25 cellular contexts compared by ENCODE assay signal in genomic region chr14:101347893-101348777, GRCh38.
"Had no signal": no experiment of that assay in that cellular context is flagged by ENCODE, and none has a peak within 500 bp of the region (broad histone marks: within the 10 kb centered on the region; RNA-seq: fewer than 3 reads in every experiment).

No MANE protein-coding gene starts in this region.

- H3K27ac ChIP-seq: SK-N-MC, VCaP had no signal

- H3K27ac Mint-ChIP-seq: activated CD4-positive, alpha-beta memory T cell treated with anti-CD3 and anti-CD28 coated beads, Interleukin-2, amount 10 ng/mL, durations not matched to agents 7 days and 5 days; activated naive CD4-positive, alpha-beta T cell treated with anti-CD3 and anti-CD28 coated beads for 36 hours; activated naive CD8-positive, alpha-beta T cell; IgD-negative memory B cell; T-cell had no signal

- H3K4me1 Mint-ChIP-seq: activated CD4-positive, alpha-beta memory T cell treated with anti-CD3 and anti-CD28 coated beads, Interleukin-2, amount 10 ng/mL, durations not matched to agents 7 days and 5 days; IgD-negative memory B cell; T-cell had no signal

- H3K36me3 Mint-ChIP-seq: activated naive CD8-positive, alpha-beta T cell; IgD-negative memory B cell; T-cell had no signal

- H3K4me3 ChIP-seq: SK-N-MC had no signal

- H3K27me3 Mint-ChIP-seq: IgD-negative memory B cell had no signal

- ATAC-seq: Right ventricle myocardium inferior, T-cell had no signal

- H3K4me3 Mint-ChIP-seq: activated CD4-positive, alpha-beta memory T cell treated with anti-CD3 and anti-CD28 coated beads, Interleukin-2, amount 10 ng/mL, durations not matched to agents 7 days and 5 days; activated naive CD4-positive, alpha-beta T cell treated with anti-CD3 and anti-CD28 coated beads for 36 hours; activated naive CD8-positive, alpha-beta T cell; IgD-negative memory B cell; T-cell had no signal

- DNase-seq: activated CD4-positive, alpha-beta memory T cell treated with anti-CD3 and anti-CD28 coated beads, Interleukin-2, amount 10 ng/mL, durations not matched to agents 7 days and 5 days; activated CD4-positive, alpha-beta T cell treated with anti-CD3 and anti-CD28 coated beads, Interleukin-2, amount 50 U/mL, for 1 hour; activated CD4-positive, CD25-positive, alpha-beta regulatory T cell; activated CD8-positive, alpha-beta memory T cell treated with anti-CD3 and anti-CD28 coated beads, Interleukin-2, amount 50 U/mL, for 4 hours; activated gamma-delta T cell; activated naive CD4-positive, alpha-beta T cell treated with anti-CD3 and anti-CD28 coated beads for 36 hours; activated T-cell treated with anti-CD3 and anti-CD28 coated beads, Interleukin-2, amount 50 U/mL, for 1 hour; amygdala; KG1; NCI-H1048; NCI-H146; NCI-H187 treated with DMSO at 0.1 percent for 48 hours; NCI-H2081 treated with DMSO at 0.1 percent for 48 hours; NCI-H345; NCI-H510A; NCI-H526 treated with DMSO at 0.1 percent for 48 hours; NCI-H82; T-cell; T-helper 2 cell; T1000 had no signal
